In the genomic region with DNA sequence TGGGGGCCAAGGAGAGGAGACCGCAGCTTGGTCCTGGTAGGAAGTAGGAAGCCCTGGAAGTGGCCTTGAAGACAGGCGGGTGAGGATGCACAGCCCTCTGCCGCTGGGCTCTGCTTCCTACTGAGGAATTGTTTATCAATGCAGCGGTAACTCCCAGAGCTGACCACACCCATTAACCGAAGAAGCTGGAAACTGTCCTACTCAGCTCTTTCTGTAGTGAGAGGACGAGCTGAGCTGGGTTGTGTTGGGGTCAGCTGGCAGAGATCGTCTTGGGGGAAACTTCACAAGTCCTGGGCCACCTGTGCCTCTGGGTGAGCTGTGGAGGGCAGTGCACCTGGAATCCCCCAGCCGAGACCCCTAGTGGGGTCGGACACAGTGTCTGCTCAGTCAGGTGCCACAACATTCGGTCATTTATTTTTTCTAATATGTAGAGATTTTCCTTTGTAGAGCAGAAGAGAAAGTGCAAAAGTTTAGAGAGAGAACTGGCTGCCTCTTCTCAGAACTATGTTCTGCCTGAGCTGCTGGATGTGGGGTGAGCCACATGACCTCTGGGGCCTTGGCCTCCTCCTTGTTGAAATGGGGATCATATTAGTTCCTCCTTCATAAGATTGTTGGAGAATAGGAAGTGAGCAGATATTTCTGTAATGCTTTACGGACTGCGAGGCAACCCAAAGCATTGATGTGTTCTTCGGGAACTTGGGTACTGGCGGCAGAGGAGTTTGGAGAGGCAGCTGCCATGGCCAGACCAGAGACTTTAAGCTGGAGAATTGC, we compare ENCODE assay signal across 18 cellular contexts. TPM values are rescaled to one million over a fixed set of nuclear protein-coding genes. Genes with fewer than 3 reads are reported as not detected.
DNase-seq lines count a peak whose midpoint lies in the region; ATAC-seq and TF ChIP-seq lines count a peak whose summit lies in the region.
"Had no signal": no experiment of that assay in that cellular context is flagged by ENCODE, and none has a peak within 500 bp of the region (broad histone marks: within the 10 kb centered on the region; RNA-seq: fewer than 3 reads in every experiment).

No MANE protein-coding gene starts in this region.

- peaks cover 63% of the 10 kb centered on the region for H3K36me3 Mint-ChIP-seq in CD8-positive, alpha-beta T cell
- H3K36me3 Mint-ChIP-seq in activated naive CD8-positive, alpha-beta T cell treated with anti-CD3 and anti-CD28 coated beads, Interleukin-2, amount 50 U/mL, for 24 hours (ENCODE audit: low read depth), result peaks cover 15% of the 10 kb centered on the region
- peaks cover 0 to 62% (median 2%) of the 10 kb centered on the region in 3 donors for H3K36me3 Mint-ChIP-seq in naive thymus-derived CD8-positive, alpha-beta T cell

- H3K4me1 ChIP-seq in CD8-positive, alpha-beta T cell (ENCODE audit: insufficient read depth, low read length), result peaks cover 29% of the 10 kb centered on the region
- H3K4me1 ChIP-seq in MM.1S (ENCODE audit: low read length), result peaks cover 35% of the 10 kb centered on the region

- H3K9me3 Mint-ChIP-seq in CD8-positive, alpha-beta T cell, result no peaks in the 10 kb centered on the region
- no peaks in the 10 kb centered on the region for H3K9me3 Mint-ChIP-seq in activated naive CD8-positive, alpha-beta T cell treated with anti-CD3 and anti-CD28 coated beads, Interleukin-2, amount 50 U/mL, for 24 hours
- no peaks in the 10 kb centered on the region for H3K9me3 Mint-ChIP-seq in naive thymus-derived CD8-positive, alpha-beta T cell
- H3K9me3 Mint-ChIP-seq: stimulated activated naive CD8-positive, alpha-beta T cell treated with anti-CD3 and anti-CD28 coated beads, Interleukin-15, Interleukin-2, amounts not matched to agents 100 ng/mL and 50 ng/mL, for 24 hours had no signal

- H4K20me1 ChIP-seq in MM.1S (ENCODE audit: insufficient read depth, low read length), result no peaks in the 10 kb centered on the region

- no peak overlapping the region for H3K4me3 ChIP-seq in CD8-positive, alpha-beta T cell (ENCODE audit: low read depth, low read length)
- peak overlapping the region; percentile 33 for H3K4me3 ChIP-seq in MM.1S (ENCODE audit: low read length)
- H3K4me3 ChIP-seq: BLaER1, skin epidermis had no signal

- H3K27ac Mint-ChIP-seq in CD8-positive, alpha-beta T cell, result peak overlapping the region; percentile 49
- H3K27ac Mint-ChIP-seq in activated naive CD8-positive, alpha-beta T cell treated with anti-CD3 and anti-CD28 coated beads, Interleukin-2, amount 50 U/mL, for 24 hours, result peak overlapping the region; percentile 35
- H3K27ac Mint-ChIP-seq in naive thymus-derived CD8-positive, alpha-beta T cell, result peak overlapping the region in 7 of 10 donors; percentile 24 to 88 (median 72)
- H3K27ac Mint-ChIP-seq: stimulated activated naive CD8-positive, alpha-beta T cell treated with anti-CD3 and anti-CD28 coated beads, Interleukin-15, Interleukin-2, amounts not matched to agents 100 ng/mL and 50 ng/mL, for 24 hours had no signal

- H2AFZ ChIP-seq in MM.1S (ENCODE audit: low read length), result no peak overlapping the region

- CTCF ChIA-PET in CD8-positive, alpha-beta T cell (lab: Charles Lee), result no interaction called here

- H3K4me2 ChIP-seq in MM.1S (ENCODE audit: low read depth, low read length), result peak overlapping the region; percentile 90
- H3K4me2 ChIP-seq: BLaER1 had no signal

- TF ChIP-seq CTCF in CD8-positive, alpha-beta T cell (IDR thresholded peaks at IDR 0.05), result no peak
- no peak for TF ChIP-seq CTCF in MM.1S (IDR thresholded peaks at IDR 0.05; ENCODE audit: low read length)

- no peak overlapping the region for H3K27ac ChIP-seq in CD8-positive, alpha-beta T cell (ENCODE audit: low read depth, low read length)
- H3K27ac ChIP-seq in MM.1S (ENCODE audit: low read length), result peak overlapping the region; percentile 89; the same call in 1 of the 2 replicates
- H3K27ac ChIP-seq: BLaER1 had no signal

- no peak overlapping the region for H3K4me3 Mint-ChIP-seq in CD8-positive, alpha-beta T cell
- no peak overlapping the region for H3K4me3 Mint-ChIP-seq in activated naive CD8-positive, alpha-beta T cell treated with anti-CD3 and anti-CD28 coated beads, Interleukin-2, amount 50 U/mL, for 24 hours
- H3K4me3 Mint-ChIP-seq in naive thymus-derived CD8-positive, alpha-beta T cell, result peak overlapping the region in 3 of 10 donors; percentile 39 to 56 (median 48)
- H3K4me3 Mint-ChIP-seq: activated naive CD8-positive, alpha-beta T cell; stimulated activated naive CD8-positive, alpha-beta T cell treated with anti-CD3 and anti-CD28 coated beads, Interleukin-15, Interleukin-2, amounts not matched to agents 100 ng/mL and 50 ng/mL, for 24 hours had no signal

- H3F3A ChIP-seq in MM.1S (ENCODE audit: insufficient read depth, low read length), result peaks cover 41% of the 10 kb centered on the region

- H3K9ac ChIP-seq in MM.1S (ENCODE audit: low read length), result peak overlapping the region; percentile 35; the same call in 1 of the 2 replicates
- H3K9ac ChIP-seq: BLaER1 had no signal

- DNase-seq in CD8-positive, alpha-beta T cell, result no peak
- peak; percentile 80 for DNase-seq in MM.1S
- no peak for DNase-seq in activated naive CD8-positive, alpha-beta T cell treated with anti-CD3 and anti-CD28 coated beads, Interleukin-2, amount 50 U/mL, for 24 hours
- DNase-seq in naive thymus-derived CD8-positive, alpha-beta T cell, result no peak
- DNase-seq in D341Med (ENCODE audit: low spot score), result no peak
- no peak for DNase-seq in NCI-H1694 (lab: John Stamatoyannopoulos, UW)
- DNase-seq in AML-193 (lab: John Stamatoyannopoulos, UW), result no peak
- DNase-seq: activated CD4-positive, alpha-beta T cell treated with anti-CD3 and anti-CD28 coated beads, Interleukin-2, amount 50 U/mL, for 48 hours; central memory CD4-positive, alpha-beta T cell; foreskin melanocyte; NCI-H2107; NCI-H748 treated with DMSO at 0.1 percent for 48 hours had no signal

- no peak for ATAC-seq in CD8-positive, alpha-beta T cell
- ATAC-seq in activated naive CD8-positive, alpha-beta T cell treated with anti-CD3 and anti-CD28 coated beads, Interleukin-2, amount 50 U/mL, for 24 hours, result no peak
- no peak for ATAC-seq in naive thymus-derived CD8-positive, alpha-beta T cell

- no peaks in the 10 kb centered on the region for H3K27me3 Mint-ChIP-seq in CD8-positive, alpha-beta T cell (ENCODE audit: low read depth)
- H3K27me3 Mint-ChIP-seq in activated naive CD8-positive, alpha-beta T cell treated with anti-CD3 and anti-CD28 coated beads, Interleukin-2, amount 50 U/mL, for 24 hours, result no peaks in the 10 kb centered on the region
- no peaks in the 10 kb centered on the region for H3K27me3 Mint-ChIP-seq in naive thymus-derived CD8-positive, alpha-beta T cell
- H3K27me3 Mint-ChIP-seq: activated naive CD8-positive, alpha-beta T cell; stimulated activated naive CD8-positive, alpha-beta T cell treated with anti-CD3 and anti-CD28 coated beads, Interleukin-15, Interleukin-2, amounts not matched to agents 100 ng/mL and 50 ng/mL, for 24 hours had no signal

- peaks cover 57% of the 10 kb centered on the region for H3K36me3 ChIP-seq in CD8-positive, alpha-beta T cell (ENCODE audit: insufficient read depth, low read length)
- peaks cover 10% of the 10 kb centered on the region; the same call in 1 of the 2 replicates for H3K36me3 ChIP-seq in MM.1S (replicated peaks; ENCODE audit: insufficient read depth, low read length)

- H3K79me2 ChIP-seq in MM.1S (ENCODE audit: low read length), result peaks cover 70% of the 10 kb centered on the region

- no peaks in the 10 kb centered on the region for H3K9me2 ChIP-seq in MM.1S (replicated peaks; ENCODE audit: insufficient read depth, low read length)

- H3K9me3 ChIP-seq in CD8-positive, alpha-beta T cell (ENCODE audit: low read length), result no peaks in the 10 kb centered on the region
- no peaks in the 10 kb centered on the region for H3K9me3 ChIP-seq in MM.1S (replicated peaks; ENCODE audit: insufficient read depth, low read length)
- H3K9me3 ChIP-seq: BLaER1 had no signal

- H3K4me1 Mint-ChIP-seq in CD8-positive, alpha-beta T cell (ENCODE audit: low read depth), result peaks cover 54% of the 10 kb centered on the region
- peaks cover 36% of the 10 kb centered on the region for H3K4me1 Mint-ChIP-seq in activated naive CD8-positive, alpha-beta T cell treated with anti-CD3 and anti-CD28 coated beads, Interleukin-2, amount 50 U/mL, for 24 hours
- H3K4me1 Mint-ChIP-seq in naive thymus-derived CD8-positive, alpha-beta T cell, result peaks cover 19 to 58% (median 52%) of the 10 kb centered on the region in 4 donors

- POLR2A ChIA-PET in CD8-positive, alpha-beta T cell (lab: Charles Lee), result interaction anchor here (1.0 kb wide), 1 partner anchor 9 kb away, joined by 3 read pairs; no protein-coding TSS in a partner anchor
- POLR2A ChIA-PET in naive thymus-derived CD8-positive, alpha-beta T cell (lab: Charles Lee), result interaction anchor here (0.6 kb wide), 1 partner anchor 447 kb away, joined by 5 read pairs; no protein-coding TSS in a partner anchor

- H3K27me3 ChIP-seq in CD8-positive, alpha-beta T cell (ENCODE audit: insufficient read depth, low read length), result no peaks in the 10 kb centered on the region
- no peaks in the 10 kb centered on the region for H3K27me3 ChIP-seq in MM.1S (replicated peaks; ENCODE audit: insufficient read depth, low read length)
- H3K27me3 ChIP-seq: BLaER1 had no signal

- intact Hi-C loops in CD8-positive, alpha-beta T cell (cut with DNase I, micrococcal nuclease), result loop anchor here in 1 of 2 experiments (5.0 kb wide), 1 partner anchor 608 kb away; a partner anchor contains a TSS

RNA-seq across cellular contexts. Expression of a gene that starts 3.6 kb away (rescaled TPM):
- 10 to 100 TPM; 52.1 to 53.7 TPM for total RNA-seq in CD8-positive, alpha-beta T cell
- 100 to 1,000 TPM; 142 to 146 TPM for total RNA-seq in naive thymus-derived CD8-positive, alpha-beta T cell
- polyA plus RNA-seq in naive thymus-derived CD8-positive, alpha-beta T cell, result 100 to 1,000 TPM; 137 to 176 (median 171) TPM

RNA-seq across cellular contexts. Expression of a gene that starts 6.9 kb away (rescaled TPM):
- total RNA-seq in CD8-positive, alpha-beta T cell, result not detected
- not detected for total RNA-seq in naive thymus-derived CD8-positive, alpha-beta T cell
- polyA plus RNA-seq in naive thymus-derived CD8-positive, alpha-beta T cell, result not detected
- total RNA-seq: lower leg skin; T-helper 1 cell treated with Interleukin-12 subunit alpha and Interleukin-12 subunit beta and Interleukin-4 antibody, amounts not matched to agents 30 ng/mL and 1 ng/mL, for 36 hours had no signal
